ENCODE assay signal across 17 cellular contexts in genomic region chr15:45157056-45157455, GRCh38. TPM values are rescaled to one million over a fixed set of nuclear protein-coding genes. Genes with fewer than 3 reads are reported as not detected.
DNase-seq lines count a peak whose midpoint lies in the region; ATAC-seq lines count a peak whose summit lies in the region.
"Had no signal": no experiment of that assay in that cellular context is flagged by ENCODE, and none has a peak within 500 bp of the region (broad histone marks: within the 10 kb centered on the region; RNA-seq: fewer than 3 reads in every experiment).

No MANE protein-coding gene starts in this region.

- DNase-seq in COLO829 (ENCODE audit: low spot score): peak; percentile 10
- DNase-seq in fibroblast of gingiva (ENCODE audit: low read depth): peak; percentile 43
- no peak for DNase-seq in kidney tubule cell (ENCODE audit: low spot score)
- no peak for DNase-seq in occipital lobe (lab: John Stamatoyannopoulos, UW)
- DNase-seq in posterior vena cava (ENCODE audit: low spot score): no peak
- DNase-seq: activated CD4-positive, alpha-beta T cell treated with anti-CD3 and anti-CD28 coated beads, Interleukin-2, amount 50 U/mL, for 4 hours; effector memory CD8-positive, alpha-beta T cell; GOT3; NCI-H345; PC-9; testis had no signal

- H3K4me3 ChIP-seq in skin epidermis: no peak overlapping the region
- H3K4me3 ChIP-seq: PC-9, testis had no signal

- peaks cover 15% of the 10 kb centered on the region for H3K36me3 Mint-ChIP-seq in activated T-helper 17 cell treated with anti-CD3 and anti-CD28 coated beads, Interleukin-2, amount 50 U/mL, for 72 hours (ENCODE audit: low read depth)
- H3K36me3 Mint-ChIP-seq: activated naive CD4-positive, alpha-beta T cell treated with anti-CD3 and anti-CD28 coated beads, Interleukin-2, amount 50 U/mL, for 72 hours had no signal

- peak; percentile 74 for ATAC-seq in activated T-helper 17 cell treated with anti-CD3 and anti-CD28 coated beads, Interleukin-2, amount 50 U/mL, for 72 hours (replicated peaks)
- no peak for ATAC-seq in HG03565 (IDR thresholded peaks at IDR 0.05; ENCODE audit: unreplicated experiment)
- ATAC-seq: activated naive CD4-positive, alpha-beta T cell treated with anti-CD3 and anti-CD28 coated beads, Interleukin-2, amount 50 U/mL, for 72 hours; effector memory CD8-positive, alpha-beta T cell had no signal

- peak overlapping the region; percentile 39 for H3K4me3 Mint-ChIP-seq in activated T-helper 17 cell treated with anti-CD3 and anti-CD28 coated beads, Interleukin-2, amount 50 U/mL, for 72 hours
- H3K4me3 Mint-ChIP-seq: effector memory CD8-positive, alpha-beta T cell had no signal

- peak overlapping the region; percentile 79 for H3K27ac Mint-ChIP-seq in activated T-helper 17 cell treated with anti-CD3 and anti-CD28 coated beads, Interleukin-2, amount 50 U/mL, for 72 hours

- no peaks in the 10 kb centered on the region for H3K9me3 Mint-ChIP-seq in activated T-helper 17 cell treated with anti-CD3 and anti-CD28 coated beads, Interleukin-2, amount 50 U/mL, for 72 hours
- H3K9me3 Mint-ChIP-seq: activated naive CD4-positive, alpha-beta T cell treated with anti-CD3 and anti-CD28 coated beads, Interleukin-2, amount 50 U/mL, for 72 hours; effector memory CD8-positive, alpha-beta T cell had no signal

- peak overlapping the region in 18 of 21 experiments; percentile 4 to 86 (median 64) for H3K27ac ChIP-seq in skin epidermis
- H3K27ac ChIP-seq: PC-9, testis had no signal

- H3K4me1 Mint-ChIP-seq in activated T-helper 17 cell treated with anti-CD3 and anti-CD28 coated beads, Interleukin-2, amount 50 U/mL, for 72 hours: peaks cover 16% of the 10 kb centered on the region

- no peaks in the 10 kb centered on the region for H3K27me3 Mint-ChIP-seq in activated T-helper 17 cell treated with anti-CD3 and anti-CD28 coated beads, Interleukin-2, amount 50 U/mL, for 72 hours
- H3K27me3 Mint-ChIP-seq: effector memory CD8-positive, alpha-beta T cell had no signal

- intact Hi-C loops in posterior vena cava (cut with DNase I): no loop called here

RNA-seq across cellular contexts. Expression of gene DUOX1, which starts 27.3 kb away (rescaled TPM):
- total RNA-seq in activated T-helper 17 cell treated with anti-CD3 and anti-CD28 coated beads, Interleukin-2, amount 50 U/mL, for 72 hours: under 1 TPM; 0.06 to 0.42 TPM
- not detected for total RNA-seq in occipital lobe
- total RNA-seq in posterior vena cava: 1 to 10 TPM in 1 of 2 donors, under 1 TPM in 1; 0.62 to 4.4 TPM
- total RNA-seq: PC-9 had no signal

RNA-seq across cellular contexts. Expression of gene DUOXA1, which starts 27.4 kb away (rescaled TPM):
- total RNA-seq in activated T-helper 17 cell treated with anti-CD3 and anti-CD28 coated beads, Interleukin-2, amount 50 U/mL, for 72 hours: under 1 TPM in 1 of 2 donors, not detected in 1; 0.58 TPM
- total RNA-seq in occipital lobe: 0.31 TPM
- 1 to 10 TPM in 1 of 2 donors, under 1 TPM in 1; 0.81 to 5.3 TPM for total RNA-seq in posterior vena cava

RNA-seq across cellular contexts. Expression of gene SHF, which starts 30.7 kb away (rescaled TPM):
- total RNA-seq in activated T-helper 17 cell treated with anti-CD3 and anti-CD28 coated beads, Interleukin-2, amount 50 U/mL, for 72 hours: 100 to 1,000 TPM in 1 of 2 donors, 1 to 10 TPM in 1; 2.7 to 111 TPM
- total RNA-seq in occipital lobe (54.9 TPM), posterior vena cava (1 to 10 TPM; 8.0 to 8.5 TPM)

RNA-seq across cellular contexts. Expression of gene DUOXA2, which starts 42.9 kb away (rescaled TPM):
- under 1 TPM in 1 of 2 donors, not detected in 1; 0.13 TPM for total RNA-seq in activated T-helper 17 cell treated with anti-CD3 and anti-CD28 coated beads, Interleukin-2, amount 50 U/mL, for 72 hours
- total RNA-seq in occipital lobe: not detected
- not detected for total RNA-seq in posterior vena cava
- total RNA-seq: activated naive CD4-positive, alpha-beta T cell treated with anti-CD3 and anti-CD28 coated beads, Interleukin-2, amount 50 U/mL, for 72 hours; mononuclear cell; PC-9; T-helper 1 cell treated with Interleukin-12 subunit alpha and Interleukin-12 subunit beta and Interleukin-4 antibody, amounts not matched to agents 30 ng/mL and 1 ng/mL, for 36 hours had no signal

RNA-seq across cellular contexts. Expression of gene DUOX2, which starts 43.1 kb away (rescaled TPM):
- total RNA-seq in activated T-helper 17 cell treated with anti-CD3 and anti-CD28 coated beads, Interleukin-2, amount 50 U/mL, for 72 hours: under 1 TPM in 1 of 2 donors, not detected in 1; 0.21 TPM
- total RNA-seq in occipital lobe (not detected), posterior vena cava (1 to 10 TPM in 1 of 2 donors, under 1 TPM in 1; 0.57 to 2.7 TPM)
- total RNA-seq: PC-9; T-helper 1 cell treated with Interleukin-12 subunit alpha and Interleukin-12 subunit beta and Interleukin-4 antibody, amounts not matched to agents 30 ng/mL and 1 ng/mL, for 36 hours had no signal

Comparison
In these comparisons a context has a peak if more than half of its experiments do, and no peak if none do; other contexts are left out.
1. DNase-seq: peak in COLO829 (single experiment) and fibroblast of gingiva (single experiment); none in kidney tubule cell (single experiment), occipital lobe (single experiment) and posterior vena cava (single experiment).